ENCODE assay signal across 11 cellular contexts in the genomic region with DNA sequence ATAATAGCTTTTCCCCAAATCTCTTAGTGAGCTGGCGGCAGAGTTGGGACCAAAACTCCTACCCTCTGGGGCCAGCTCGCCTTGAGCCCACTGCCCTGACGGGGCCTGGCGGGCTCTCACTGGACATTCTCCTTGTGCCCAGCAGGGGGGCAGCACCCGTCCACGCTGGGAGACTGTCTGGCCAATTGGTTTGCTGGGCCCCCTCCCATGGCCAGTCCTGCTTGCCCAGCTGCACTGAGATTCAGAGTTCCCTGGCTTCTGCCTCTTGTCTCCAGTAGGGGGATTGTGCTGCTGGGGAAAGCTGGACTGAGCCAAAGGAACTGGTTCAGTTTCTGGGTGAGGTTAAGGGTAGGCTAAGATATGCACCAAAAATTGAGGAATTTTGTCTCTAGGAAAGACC. TPM values are rescaled to one million over a fixed set of nuclear protein-coding genes. Genes with fewer than 3 reads are reported as not detected.
A peak's percentile ranks its signal among the peaks of the same experiment; 100 is the strongest.
DNase-seq lines count a peak whose midpoint lies in the region; ATAC-seq and TF ChIP-seq lines count a peak whose summit lies in the region.
"Had no signal": no experiment of that assay in that cellular context is flagged by ENCODE, and none has a peak within 500 bp of the region (broad histone marks: within the 10 kb centered on the region; RNA-seq: fewer than 3 reads in every experiment).

No MANE protein-coding gene starts in this region.

- H3K4me1 ChIP-seq in gastroesophageal sphincter, result no peaks in the 10 kb centered on the region

- DNase-seq in AG09319 (ENCODE audit: extremely low read depth, low read depth) (no peak), HFF-Myc (ENCODE audit: extremely low read depth, low read depth) (no peak), iPS-NIHi11 (ENCODE audit: low spot score) (peak; percentile 44), HuH-7 (ENCODE audit: low spot score) (no peak)
- DNase-seq: effector CD4-positive, alpha-beta T cell; midbrain had no signal

- TF ChIP-seq POLR2A in gastroesophageal sphincter (IDR thresholded peaks at IDR 0.05), result no peak

- no peak overlapping the region for H3K27ac ChIP-seq in gastroesophageal sphincter
- H3K27ac ChIP-seq: thoracic aorta had no signal

- H3K27me3 ChIP-seq in gastroesophageal sphincter, result peaks cover 67% of the 10 kb centered on the region

- no peak for TF ChIP-seq EP300 in gastroesophageal sphincter (IDR thresholded peaks at IDR 0.05)

- no peaks in the 10 kb centered on the region for H3K36me3 ChIP-seq in gastroesophageal sphincter
- H3K36me3 ChIP-seq: thoracic aorta had no signal

- ATAC-seq in HG02981 (IDR thresholded peaks at IDR 0.05; ENCODE audit: unreplicated experiment) (no peak), gastroesophageal sphincter (no peak), GM21786 (IDR thresholded peaks at IDR 0.05; ENCODE audit: unreplicated experiment) (no peak)

- WGBS in gastroesophageal sphincter (ENCODE audit: low coverage in 1 of 2), 2 donors, result 100% methylated on average over 1 of the region's 6 CpGs; no CpG with 5 or more reads in 1 of the 2 donors

- H3K9me3 ChIP-seq in gastroesophageal sphincter, result no peaks in the 10 kb centered on the region
- H3K9me3 ChIP-seq: thoracic aorta had no signal

- TF ChIP-seq CTCF in AG09319 (IDR thresholded peaks at IDR 0.05; ENCODE audit: low read depth, low read length) (peak; percentile 33), HFF-Myc (IDR thresholded peaks at IDR 0.05; ENCODE audit: low read depth, low read length, missing control alignments) (peak; percentile 65), WI38 (IDR thresholded peaks at IDR 0.05; ENCODE audit: low read depth, low read length) (peak; percentile 45), gastroesophageal sphincter (IDR thresholded peaks at IDR 0.05) (no peak)

- H3K4me3 ChIP-seq in HFF-Myc (replicated peaks; ENCODE audit: low read depth, low read length) (no peak overlapping the region), WI38 (ENCODE audit: low read depth, low read length) (no peak overlapping the region), gastroesophageal sphincter (no peak overlapping the region)
- H3K4me3 ChIP-seq: thoracic aorta had no signal

RNA-seq across cellular contexts. Expression of gene RAMP3, which starts 59.8 kb away (rescaled TPM):
- total RNA-seq in gastroesophageal sphincter, result 10 to 100 TPM; 31.9 to 66.5 (median 46.1) TPM

Comparison
In these comparisons a context has a peak if more than half of its experiments do, and no peak if none do; other contexts are left out.
1. CTCF ChIP-seq: peak in AG09319 (single experiment), HFF-Myc (single experiment) and WI38 (single experiment); none in gastroesophageal sphincter (0 of 4).